ENCODE assay signal across 12 cellular contexts in the genomic region with DNA sequence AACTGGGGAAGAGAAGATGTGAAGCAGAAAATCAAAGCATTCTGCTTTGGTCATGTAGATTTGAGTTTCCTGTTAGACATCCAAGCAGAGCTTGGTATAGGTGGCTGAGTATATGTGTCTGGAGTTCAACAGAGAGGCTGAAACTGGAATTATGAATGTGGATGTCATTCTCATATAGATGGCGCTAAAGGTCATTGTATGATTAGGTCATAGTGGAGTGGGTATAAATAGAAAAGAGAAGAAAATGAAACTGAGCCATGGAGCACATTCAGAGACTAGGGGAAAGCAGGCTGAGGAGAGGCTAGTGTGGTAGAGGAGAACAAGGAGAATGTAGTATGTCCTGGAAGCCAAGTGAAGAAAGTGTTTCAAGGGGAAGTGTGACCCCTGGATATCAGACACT.
A peak's percentile ranks its signal among the peaks of the same experiment; 100 is the strongest.
DNase-seq lines count a peak whose midpoint lies in the region; ATAC-seq and TF ChIP-seq lines count a peak whose summit lies in the region.
"Had no signal": no experiment of that assay in that cellular context is flagged by ENCODE, and none has a peak within 500 bp of the region (broad histone marks: within the 10 kb centered on the region; RNA-seq: fewer than 3 reads in every experiment).

No MANE protein-coding gene starts in this region.

- no peak for TF ChIP-seq CTCF in left ventricle myocardium inferior (IDR thresholded peaks at IDR 0.05; ENCODE audit: borderline replicate concordance)

- intact Hi-C loops in posterior vena cava (cut with DNase I) (no loop called here), left ventricle myocardium inferior (cut with micrococcal nuclease) (loop anchor here (5.0 kb wide), 1 partner anchor 275 kb away; no protein-coding TSS in a partner anchor)

- H3K36me3 ChIP-seq in left ventricle myocardium inferior = no peaks in the 10 kb centered on the region
- H3K36me3 ChIP-seq: thoracic aorta had no signal

- no peak overlapping the region for H3K4me3 ChIP-seq in left ventricle myocardium inferior
- H3K4me3 ChIP-seq: thoracic aorta had no signal

- no peak overlapping the region for H3K27ac ChIP-seq in left ventricle myocardium inferior (replicated peaks)
- H3K27ac ChIP-seq: thoracic aorta had no signal

- H3K4me1 ChIP-seq in left ventricle myocardium inferior = no peaks in the 10 kb centered on the region

- no peaks in the 10 kb centered on the region for H3K9me3 ChIP-seq in left ventricle myocardium inferior (replicated peaks)
- H3K9me3 ChIP-seq: thoracic aorta had no signal

- ATAC-seq in GM19328 (IDR thresholded peaks at IDR 0.05; ENCODE audit: unreplicated experiment) = peak; percentile 57
- peak; percentile 64 for ATAC-seq in HG03095 (IDR thresholded peaks at IDR 0.05; ENCODE audit: unreplicated experiment)
- ATAC-seq: naive thymus-derived CD8-positive, alpha-beta T cell had no signal

- peak; percentile 2 for DNase-seq in EH (ENCODE audit: low read depth)
- peak; percentile 21 to 70 for DNase-seq in NOMO-1 (lab: John Stamatoyannopoulos, UW; ENCODE audit: unreplicated experiment in 2 of 2)
- DNase-seq in cerebellar nuclear complex (lab: John Stamatoyannopoulos, UW) = no peak
- DNase-seq in posterior vena cava (ENCODE audit: low spot score) = no peak
- DNase-seq in left ventricle myocardium inferior = no peak
- no peak for DNase-seq in nucleus accumbens (lab: John Stamatoyannopoulos, UW)
- DNase-seq: activated naive CD4-positive, alpha-beta T cell treated with Interleukin-2 at 50 U/mL for 16 hours; CD4-positive, alpha-beta T cell; naive thymus-derived CD8-positive, alpha-beta T cell had no signal

- H3K27me3 ChIP-seq in left ventricle myocardium inferior (ENCODE audit: low read depth) = no peaks in the 10 kb centered on the region

Comparison
In these comparisons a context has a peak if more than half of its experiments do, and no peak if none do; other contexts are left out.
1. DNase-seq: peak in EH (single experiment) and NOMO-1 (2 of 2); none in cerebellar nuclear complex (0 of 2), posterior vena cava (single experiment), left ventricle myocardium inferior (single experiment) and nucleus accumbens (0 of 56).